18 cellular contexts compared by ENCODE assay signal in genomic region chr1:53131590-53131938, GRCh38. TPM values are rescaled to one million over a fixed set of nuclear protein-coding genes. Genes with fewer than 3 reads are reported as not detected.
"Had no signal": no experiment of that assay in that cellular context is flagged by ENCODE, and none has a peak within 500 bp of the region (broad histone marks: within the 10 kb centered on the region; RNA-seq: fewer than 3 reads in every experiment).

No MANE protein-coding gene starts in this region.

- H2AFZ ChIP-seq: parathyroid adenoma had no signal

- H3K27me3 Mint-ChIP-seq: activated naive CD4-positive, alpha-beta T cell treated with anti-CD3 and anti-CD28 coated beads, Interleukin-2, amount 50 U/mL, for 24 hours; naive thymus-derived CD4-positive, alpha-beta T cell had no signal

- H3K9me3 Mint-ChIP-seq: activated naive CD4-positive, alpha-beta T cell treated with anti-CD3 and anti-CD28 coated beads, Interleukin-2, amount 50 U/mL, for 24 hours; naive thymus-derived CD4-positive, alpha-beta T cell had no signal

- H3K9me3 ChIP-seq: neutrophil, thoracic aorta had no signal

- H3K4me1 Mint-ChIP-seq: activated naive CD4-positive, alpha-beta T cell treated with anti-CD3 and anti-CD28 coated beads, Interleukin-2, amount 50 U/mL, for 24 hours had no signal

- H3K36me3 Mint-ChIP-seq: activated naive CD4-positive, alpha-beta T cell treated with anti-CD3 and anti-CD28 coated beads, Interleukin-2, amount 50 U/mL, for 24 hours; naive thymus-derived CD4-positive, alpha-beta T cell had no signal

- H3K4me3 ChIP-seq: thoracic aorta had no signal

- H3K9ac ChIP-seq: parathyroid adenoma had no signal

- H3K27ac Mint-ChIP-seq: activated naive CD4-positive, alpha-beta T cell treated with anti-CD3 and anti-CD28 coated beads, Interleukin-2, amount 50 U/mL, for 24 hours had no signal

- H3K4me1 ChIP-seq: parathyroid adenoma had no signal

- DNase-seq: activated CD4-positive, alpha-beta T cell treated with anti-CD3 and anti-CD28 coated beads, Interleukin-2, amount 50 U/mL, for 4 hours; activated gamma-delta T cell; dermis blood vessel endothelial cell; foreskin fibroblast; hypothalamus; kidney; naive thymus-derived CD4-positive, alpha-beta T cell; small intestine; stimulated activated CD4-positive, alpha-beta T cell treated with anti-CD3 and anti-CD28 coated beads, Interleukin-4, amount 100 ng/mL, for 1 hour had no signal

- H3K36me3 ChIP-seq: neutrophil, thoracic aorta had no signal

- H3K27me3 ChIP-seq: neutrophil had no signal

- H3K79me2 ChIP-seq: parathyroid adenoma had no signal

- H3K4me3 Mint-ChIP-seq: activated naive CD4-positive, alpha-beta T cell treated with anti-CD3 and anti-CD28 coated beads, Interleukin-2, amount 50 U/mL, for 24 hours; naive thymus-derived CD4-positive, alpha-beta T cell had no signal

- H3K27ac ChIP-seq: epithelial cell of prostate, neutrophil, parathyroid adenoma, thoracic aorta had no signal

RNA-seq across cellular contexts. Expression of gene SLC1A7, which starts 10.9 kb away (rescaled TPM):
- total RNA-seq: activated CD8-positive, alpha-beta memory T cell treated with anti-CD3 and anti-CD28 coated beads for 36 hours; bronchial epithelial cell; dermis blood vessel endothelial cell; kidney; lung microvascular endothelial cell; T-helper 1 cell treated with Interleukin-12 subunit alpha and Interleukin-12 subunit beta and Interleukin-4 antibody, amounts not matched to agents 30 ng/mL and 1 ng/mL, for 36 hours had no signal
- polyA plus RNA-seq: naive thymus-derived CD4-positive, alpha-beta T cell had no signal
